ENCODE assay signal across 1 cellular context in genomic region chr15:64864080-64864479, GRCh38.
TF ChIP-seq lines count a peak whose summit lies in the region.

No MANE protein-coding gene starts in this region.

TF ChIP-seq in GM23338, 12 proteins besides CTCF, POLR2A, EP300 and RAD21:
- TF ChIP-seq EZH2 (IDR thresholded peaks at IDR 0.05; ENCODE audit: low read depth, unreplicated experiment) (no peak), REST (IDR thresholded peaks at IDR 0.05; ENCODE audit: unreplicated experiment) (no peak), ZNF462 (CRISPR knock-in tag; IDR thresholded peaks at IDR 0.05) (no peak), CREB1 (CRISPR knock-in tag; IDR thresholded peaks at IDR 0.05; ENCODE audit: low read depth) (no peak)
TF ChIP-seq in GM23338: peak in this region for 0.
